ENCODE assay signal across 7 cellular contexts in the genomic region with DNA sequence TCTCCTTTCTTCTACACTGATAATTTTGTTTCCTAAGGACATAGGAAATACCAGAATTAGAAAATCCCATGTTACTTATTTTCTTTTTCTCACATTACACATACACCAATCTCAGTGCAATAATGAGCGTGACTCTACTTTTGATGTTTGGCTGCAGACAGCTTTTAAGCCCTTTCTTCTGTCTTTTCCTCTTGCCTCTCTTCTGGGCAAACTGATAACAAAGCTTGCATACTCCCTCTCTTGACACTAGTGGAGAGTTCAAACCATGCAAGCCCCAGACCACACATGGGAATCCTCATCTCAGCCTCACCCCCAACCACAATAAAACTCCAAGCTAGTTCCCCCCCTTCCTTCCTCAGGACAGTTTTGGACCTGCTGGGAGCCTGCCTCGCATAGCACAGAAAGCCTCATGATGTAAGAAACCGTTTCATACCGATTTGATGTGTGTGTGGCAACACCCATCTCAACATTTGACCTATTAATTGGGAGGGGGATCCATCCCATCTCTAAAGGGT.
"Had no signal": no experiment of that assay in that cellular context is flagged by ENCODE, and none has a peak within 500 bp of the region (broad histone marks: within the 10 kb centered on the region; RNA-seq: fewer than 3 reads in every experiment).

No MANE protein-coding gene starts in this region.

- H3K9me3 Mint-ChIP-seq: H9 had no signal

- H3K4me3 ChIP-seq: GM23248 had no signal

- DNase-seq: GM23248, GOT3, H9, HCEC 1CT, IMR-90 had no signal

- H3K4me1 Mint-ChIP-seq: H9 had no signal

- H3K27ac ChIP-seq: GM23248 had no signal

- H2AFZ ChIP-seq: GM23248 had no signal

- H3K9ac ChIP-seq: GM23248 had no signal

- H3K4me3 Mint-ChIP-seq: H9 had no signal

- FAIRE-seq: H54, HTR-8/SVneo had no signal

- H3K27ac Mint-ChIP-seq: H9 had no signal
